1 cellular context compared by ENCODE assay signal in the genomic region with DNA sequence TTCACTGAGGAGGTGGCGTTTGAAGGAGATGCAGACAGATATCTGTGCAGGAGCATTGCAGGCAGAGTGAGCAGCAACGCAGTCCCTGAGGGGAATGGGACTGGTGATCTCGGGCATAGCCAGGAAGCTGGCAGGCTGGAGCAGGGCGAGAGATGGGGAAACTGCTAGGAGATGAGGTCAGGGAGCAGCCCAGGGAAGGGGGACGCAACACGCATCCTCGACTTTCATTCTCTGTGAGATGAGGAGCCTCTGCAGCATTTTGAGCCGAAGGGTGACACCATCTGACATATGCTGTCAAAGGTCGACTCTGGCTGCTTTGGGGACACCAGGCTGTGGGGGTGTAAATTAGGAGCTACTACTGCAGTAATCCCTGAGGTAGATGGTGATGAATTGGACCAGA.
TF ChIP-seq lines count a peak whose summit lies in the region.

No MANE protein-coding gene starts in this region.

TF ChIP-seq in IMR-90, 13 proteins besides CTCF, POLR2A, EP300 and RAD21 (continued from another document):
- TF ChIP-seq, protein P1, sequence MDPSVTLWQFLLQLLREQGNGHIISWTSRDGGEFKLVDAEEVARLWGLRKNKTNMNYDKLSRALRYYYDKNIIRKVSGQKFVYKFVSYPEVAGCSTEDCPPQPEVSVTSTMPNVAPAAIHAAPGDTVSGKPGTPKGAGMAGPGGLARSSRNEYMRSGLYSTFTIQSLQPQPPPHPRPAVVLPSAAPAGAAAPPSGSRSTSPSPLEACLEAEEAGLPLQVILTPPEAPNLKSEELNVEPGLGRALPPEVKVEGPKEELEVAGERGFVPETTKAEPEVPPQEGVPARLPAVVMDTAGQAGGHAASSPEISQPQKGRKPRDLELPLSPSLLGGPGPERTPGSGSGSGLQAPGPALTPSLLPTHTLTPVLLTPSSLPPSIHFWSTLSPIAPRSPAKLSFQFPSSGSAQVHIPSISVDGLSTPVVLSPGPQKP (IDR thresholded peaks at IDR 0.05; ENCODE audit: borderline replicate concordance, low read depth, low read length), result no peak
- TF ChIP-seq RCOR1 (IDR thresholded peaks at IDR 0.05; ENCODE audit: insufficient replicate concordance, low read length), result no peak
- TF ChIP-seq NFE2L2 (IDR thresholded peaks at IDR 0.05; ENCODE audit: low read depth, low read length), result no peak
- TF ChIP-seq RFX5 (IDR thresholded peaks at IDR 0.05; ENCODE audit: low read depth, low read length), result no peak
- no peak for TF ChIP-seq BHLHE40 (IDR thresholded peaks at IDR 0.05; ENCODE audit: low read depth, low read length)
- TF ChIP-seq CHD1 (IDR thresholded peaks at IDR 0.05; ENCODE audit: low read depth, low read length), result no peak
- TF ChIP-seq MAFK (IDR thresholded peaks at IDR 0.05; ENCODE audit: low read depth, low read length), result no peak
- no peak for TF ChIP-seq MXI1 (IDR thresholded peaks at IDR 0.05; ENCODE audit: borderline replicate concordance, low read depth, low read length)
